ENCODE assay signal across 8 cellular contexts in genomic region chr1:93715529-93716126, GRCh38. TPM values are rescaled to one million over a fixed set of nuclear protein-coding genes. Genes with fewer than 3 reads are reported as not detected.
DNase-seq lines count a peak whose midpoint lies in the region; ATAC-seq and TF ChIP-seq lines count a peak whose summit lies in the region.

No MANE protein-coding gene starts in this region.

- peak; percentile 17 for ATAC-seq in CD4-positive, alpha-beta T cell (ENCODE audit: poor library complexity)
- peak; percentile 47 for ATAC-seq in GM19397 (IDR thresholded peaks at IDR 0.05; ENCODE audit: unreplicated experiment)
- peak; percentile 82 for ATAC-seq in stimulated activated effector memory CD8-positive, alpha-beta T cell treated with anti-CD3 and anti-CD28 coated beads, Interleukin-12 subunit alpha, Interleukin-12 subunit beta, amount 100 ng/mL, for 72 hours

- H3K23ac ChIP-seq in trophoblast cell (ENCODE audit: low read length) = no peak overlapping the region

- no peak overlapping the region for H4K8ac ChIP-seq in trophoblast cell (ENCODE audit: low read depth, low read length)

- H3K9ac ChIP-seq in trophoblast cell (ENCODE audit: low read length) = no peak overlapping the region

- no peaks in the 10 kb centered on the region for H3K79me1 ChIP-seq in trophoblast cell (ENCODE audit: low read length)

- no peak overlapping the region for H3K14ac ChIP-seq in trophoblast cell (ENCODE audit: low read length)

- H2BK5ac ChIP-seq in trophoblast cell (ENCODE audit: low read depth, low read length, poor library complexity) = no peak overlapping the region

- intact Hi-C loops in CD4-positive, alpha-beta T cell (cut with DNase I, micrococcal nuclease) = no loop called here

- H3K18ac ChIP-seq in trophoblast cell (ENCODE audit: low read length) = no peak overlapping the region

- no peak overlapping the region for H3K4ac ChIP-seq in trophoblast cell (ENCODE audit: low read depth, low read length)

- no peak overlapping the region for H4K12ac ChIP-seq in trophoblast cell (ENCODE audit: low read depth, low read length)

- no peak overlapping the region for H2AK5ac ChIP-seq in trophoblast cell (ENCODE audit: low read length)

- no peak overlapping the region for H3K4me2 ChIP-seq in trophoblast cell (ENCODE audit: low read length)

- no CpG with 5 or more reads among the region's 10 CpGs for WGBS in trophoblast cell (ENCODE audit: extremely low coverage, insufficient coverage, insufficient read length)

- CTCF ChIA-PET in CD4-positive, alpha-beta T cell (lab: Charles Lee) = no interaction called here
- CTCF ChIA-PET in activated CD4-positive, alpha-beta memory T cell treated with anti-CD3 and anti-CD28 coated beads, Interleukin-2, amount 10 ng/mL, durations not matched to agents 7 days and 5 days (lab: Charles Lee) = interaction anchor here (1.1 to 2.5 kb wide), 5 partner anchors 8 to 129 kb away, joined by 3 to 10 read pairs (median 9); partner anchors contain the start of gene BCAR3

- TF ChIP-seq CTCF in CD4-positive, alpha-beta T cell (IDR thresholded peaks at IDR 0.05) = no peak

- no peaks in the 10 kb centered on the region for H3K27me3 Mint-ChIP-seq in CD4-positive, alpha-beta T cell
- peaks cover 5% of the 10 kb centered on the region for H3K27me3 Mint-ChIP-seq in activated CD4-positive, alpha-beta memory T cell treated with anti-CD3 and anti-CD28 coated beads, Interleukin-2, amount 10 ng/mL, durations not matched to agents 7 days and 5 days

- POLR2A ChIA-PET in CD4-positive, alpha-beta T cell (lab: Charles Lee) = no interaction called here
- POLR2A ChIA-PET in activated CD4-positive, alpha-beta memory T cell treated with anti-CD3 and anti-CD28 coated beads, Interleukin-2, amount 10 ng/mL, durations not matched to agents 7 days and 5 days (lab: Charles Lee) = interaction anchor here (0.8 to 2.6 kb wide), 5 partner anchors 10 to 164 kb away, joined by 3 to 17 read pairs (median 4); partner anchors contain the start of genes BCAR3 and DNTTIP2

- H3K9me3 Mint-ChIP-seq in CD4-positive, alpha-beta T cell = no peaks in the 10 kb centered on the region
- peaks cover 12% of the 10 kb centered on the region for H3K9me3 Mint-ChIP-seq in activated CD4-positive, alpha-beta memory T cell treated with anti-CD3 and anti-CD28 coated beads, Interleukin-2, amount 10 ng/mL, durations not matched to agents 7 days and 5 days
- peaks cover 4% of the 10 kb centered on the region for H3K9me3 Mint-ChIP-seq in stimulated activated effector memory CD8-positive, alpha-beta T cell treated with anti-CD3 and anti-CD28 coated beads, Interleukin-12 subunit alpha, Interleukin-12 subunit beta, amount 100 ng/mL, for 72 hours

- no peak overlapping the region for H2AFZ ChIP-seq in trophoblast cell (ENCODE audit: insufficient read depth, low read length, poor library complexity)

- no peaks in the 10 kb centered on the region for H3K36me3 ChIP-seq in trophoblast cell (ENCODE audit: control insufficient read depth in 1 of 2, insufficient read depth in 2 of 2, low read length in 2 of 2)

- H3K27ac Mint-ChIP-seq in CD4-positive, alpha-beta T cell = no peak overlapping the region
- H3K27ac Mint-ChIP-seq in activated CD4-positive, alpha-beta memory T cell treated with anti-CD3 and anti-CD28 coated beads, Interleukin-2, amount 10 ng/mL, durations not matched to agents 7 days and 5 days = peak overlapping the region; percentile 81
- no peak overlapping the region for H3K27ac Mint-ChIP-seq in stimulated activated effector memory CD8-positive, alpha-beta T cell treated with anti-CD3 and anti-CD28 coated beads, Interleukin-12 subunit alpha, Interleukin-12 subunit beta, amount 100 ng/mL, for 72 hours

- no peak overlapping the region for H3K4me3 Mint-ChIP-seq in CD4-positive, alpha-beta T cell
- H3K4me3 Mint-ChIP-seq in activated CD4-positive, alpha-beta memory T cell treated with anti-CD3 and anti-CD28 coated beads, Interleukin-2, amount 10 ng/mL, durations not matched to agents 7 days and 5 days = no peak overlapping the region
- no peak overlapping the region for H3K4me3 Mint-ChIP-seq in stimulated activated effector memory CD8-positive, alpha-beta T cell treated with anti-CD3 and anti-CD28 coated beads, Interleukin-12 subunit alpha, Interleukin-12 subunit beta, amount 100 ng/mL, for 72 hours

- no peak overlapping the region for H2BK12ac ChIP-seq in trophoblast cell (ENCODE audit: low read length)

- peaks cover 42% of the 10 kb centered on the region for H3K4me1 Mint-ChIP-seq in CD4-positive, alpha-beta T cell (ENCODE audit: low read depth)
- H3K4me1 Mint-ChIP-seq in activated CD4-positive, alpha-beta memory T cell treated with anti-CD3 and anti-CD28 coated beads, Interleukin-2, amount 10 ng/mL, durations not matched to agents 7 days and 5 days = peaks cover 66% of the 10 kb centered on the region
- H3K4me1 Mint-ChIP-seq in stimulated activated effector memory CD8-positive, alpha-beta T cell treated with anti-CD3 and anti-CD28 coated beads, Interleukin-12 subunit alpha, Interleukin-12 subunit beta, amount 100 ng/mL, for 72 hours = peaks cover 31% of the 10 kb centered on the region

- H3K36me3 Mint-ChIP-seq in CD4-positive, alpha-beta T cell (ENCODE audit: low read depth) = no peaks in the 10 kb centered on the region
- peaks cover 16% of the 10 kb centered on the region for H3K36me3 Mint-ChIP-seq in activated CD4-positive, alpha-beta memory T cell treated with anti-CD3 and anti-CD28 coated beads, Interleukin-2, amount 10 ng/mL, durations not matched to agents 7 days and 5 days (ENCODE audit: low read depth)
- no peaks in the 10 kb centered on the region for H3K36me3 Mint-ChIP-seq in stimulated activated effector memory CD8-positive, alpha-beta T cell treated with anti-CD3 and anti-CD28 coated beads, Interleukin-12 subunit alpha, Interleukin-12 subunit beta, amount 100 ng/mL, for 72 hours

- no peaks in the 10 kb centered on the region for H3K9me3 ChIP-seq in CD4-positive, alpha-beta T cell (ENCODE audit: control insufficient read depth, low read length)
- H3K9me3 ChIP-seq in trophoblast cell (ENCODE audit: insufficient read depth, low read depth, low read length) = peaks cover 4% of the 10 kb centered on the region

- no peak overlapping the region for H3K27ac ChIP-seq in CD4-positive, alpha-beta T cell (ENCODE audit: low read depth, low read length)
- no peak overlapping the region for H3K27ac ChIP-seq in trophoblast cell (ENCODE audit: low read depth, low read length)

- no peak overlapping the region for H2BK120ac ChIP-seq in trophoblast cell (ENCODE audit: insufficient read depth, low read length, poor library complexity)

- no peaks in the 10 kb centered on the region for H3K79me2 ChIP-seq in trophoblast cell (ENCODE audit: control insufficient read depth, insufficient read depth, low read length, poor library complexity)

- no peak for DNase-seq in CD4-positive, alpha-beta T cell
- DNase-seq in NCI-H1105 (lab: John Stamatoyannopoulos, UW) (peak; percentile 12), trophoblast cell (no peak), NCI-H146 treated with DMSO at 0.1 percent for 48 hours (lab: John Stamatoyannopoulos, UW; ENCODE audit: unreplicated experiment) (no peak), NAMALWA (ENCODE audit: low spot score) (no peak)
- DNase-seq in activated CD4-positive, alpha-beta memory T cell treated with anti-CD3 and anti-CD28 coated beads, Interleukin-2, amount 10 ng/mL, durations not matched to agents 7 days and 5 days = peak; percentile 55
- no peak for DNase-seq in stimulated activated effector memory CD8-positive, alpha-beta T cell treated with anti-CD3 and anti-CD28 coated beads, Interleukin-12 subunit alpha, Interleukin-12 subunit beta, amount 100 ng/mL, for 72 hours (ENCODE audit: low spot score in 2 of 2)

- H4K91ac ChIP-seq in trophoblast cell (ENCODE audit: low read depth, low read length) = no peak overlapping the region

- peaks cover 0 to 2% of the 10 kb centered on the region in 2 experiments for H3K4me1 ChIP-seq in trophoblast cell (ENCODE audit: control insufficient read depth in 1 of 2, insufficient read depth in 2 of 2, low read length in 2 of 2)

- H3K27me3 ChIP-seq in CD4-positive, alpha-beta T cell (ENCODE audit: control insufficient read depth, insufficient read depth, low read length) = no peaks in the 10 kb centered on the region
- no peaks in the 10 kb centered on the region for H3K27me3 ChIP-seq in trophoblast cell (ENCODE audit: insufficient read depth, low read length)

- no peak overlapping the region for H3K4me3 ChIP-seq in trophoblast cell (ENCODE audit: low read depth, low read length)

RNA-seq across cellular contexts. Expression of gene BCAR3, which starts 34.0 kb away (rescaled TPM):
- under 1 TPM; 0.47 to 0.92 TPM for total RNA-seq in CD4-positive, alpha-beta T cell
- 1 to 10 TPM; 3.1 to 3.9 TPM for total RNA-seq in activated CD4-positive, alpha-beta memory T cell treated with anti-CD3 and anti-CD28 coated beads, Interleukin-2, amount 10 ng/mL, durations not matched to agents 7 days and 5 days
- 28.1 and 29.7 TPM in 2 replicates for polyA plus RNA-seq in trophoblast cell (2013)

Comparison
In these comparisons a context has a peak if more than half of its experiments do, and no peak if none do; other contexts are left out.
1. ATAC-seq: peak in every context shown above with its lines; median percentile 82 in stimulated activated effector memory CD8-positive, alpha-beta T cell treated with anti-CD3 and anti-CD28 coated beads, Interleukin-12 subunit alpha, Interleukin-12 subunit beta, amount 100 ng/mL, for 72 hours; 47 in GM19397; 17 in CD4-positive, alpha-beta T cell.
2. DNase-seq: peak in NCI-H1105 (single experiment) and activated CD4-positive, alpha-beta memory T cell treated with anti-CD3 and anti-CD28 coated beads, Interleukin-2, amount 10 ng/mL, durations not matched to agents 7 days and 5 days (single experiment); none in CD4-positive, alpha-beta T cell (0 of 10), stimulated activated effector memory CD8-positive, alpha-beta T cell treated with anti-CD3 and anti-CD28 coated beads, Interleukin-12 subunit alpha, Interleukin-12 subunit beta, amount 100 ng/mL, for 72 hours (0 of 2), trophoblast cell (0 of 2), NCI-H146 treated with DMSO at 0.1 percent for 48 hours (single experiment) and NAMALWA (single experiment).